12 cellular contexts compared by ENCODE assay signal in the genomic region with DNA sequence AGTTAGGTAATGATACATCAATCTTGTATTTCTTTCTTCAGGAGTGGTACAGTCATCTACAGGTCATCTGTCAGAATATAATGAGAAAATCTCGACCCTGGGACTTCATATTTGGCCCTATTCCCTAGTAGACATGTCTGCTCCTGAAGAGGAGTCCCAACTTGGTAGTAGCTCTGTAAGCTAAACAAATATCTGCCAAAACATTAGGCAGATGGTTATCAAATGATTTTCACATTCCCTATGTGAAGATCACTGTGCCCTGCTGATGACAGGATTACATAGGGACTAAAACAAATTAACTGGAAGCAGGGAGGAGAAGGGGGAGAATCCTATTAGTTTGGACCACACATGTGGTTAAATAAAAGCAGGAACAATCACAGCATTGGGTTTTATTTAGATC.
"Had no signal": no experiment of that assay in that cellular context is flagged by ENCODE, and none has a peak within 500 bp of the region (broad histone marks: within the 10 kb centered on the region; RNA-seq: fewer than 3 reads in every experiment).

No MANE protein-coding gene starts in this region.

- H3K27ac ChIP-seq: cardiac muscle cell, gastroesophageal sphincter, left lung, prostate gland, right lobe of liver had no signal

- DNase-seq: activated CD4-positive, alpha-beta T cell treated with anti-CD3 and anti-CD28 coated beads for 4 hours; activated naive CD4-positive, alpha-beta T cell treated with anti-CD3 and anti-CD28 coated beads for 36 hours; activated T-cell treated with anti-CD3 and anti-CD28 coated beads for 4 hours; left lung; mesenchymal stem cell; right lobe of liver; stimulated activated CD4-positive, alpha-beta T cell treated with anti-CD3 and anti-CD28 coated beads, Interleukin-1b, Interleukin-23, amount 100 ng/mL, for 48 hours; stimulated activated naive B cell treated with anti-CD40 and anti-IgM and Interleukin-4, amounts not matched to agents 10 μg/mL and 1 μg/mL and 100 μg/mL, for 72 hours; T1000 had no signal
